8 cellular contexts compared by ENCODE assay signal in the genomic region with DNA sequence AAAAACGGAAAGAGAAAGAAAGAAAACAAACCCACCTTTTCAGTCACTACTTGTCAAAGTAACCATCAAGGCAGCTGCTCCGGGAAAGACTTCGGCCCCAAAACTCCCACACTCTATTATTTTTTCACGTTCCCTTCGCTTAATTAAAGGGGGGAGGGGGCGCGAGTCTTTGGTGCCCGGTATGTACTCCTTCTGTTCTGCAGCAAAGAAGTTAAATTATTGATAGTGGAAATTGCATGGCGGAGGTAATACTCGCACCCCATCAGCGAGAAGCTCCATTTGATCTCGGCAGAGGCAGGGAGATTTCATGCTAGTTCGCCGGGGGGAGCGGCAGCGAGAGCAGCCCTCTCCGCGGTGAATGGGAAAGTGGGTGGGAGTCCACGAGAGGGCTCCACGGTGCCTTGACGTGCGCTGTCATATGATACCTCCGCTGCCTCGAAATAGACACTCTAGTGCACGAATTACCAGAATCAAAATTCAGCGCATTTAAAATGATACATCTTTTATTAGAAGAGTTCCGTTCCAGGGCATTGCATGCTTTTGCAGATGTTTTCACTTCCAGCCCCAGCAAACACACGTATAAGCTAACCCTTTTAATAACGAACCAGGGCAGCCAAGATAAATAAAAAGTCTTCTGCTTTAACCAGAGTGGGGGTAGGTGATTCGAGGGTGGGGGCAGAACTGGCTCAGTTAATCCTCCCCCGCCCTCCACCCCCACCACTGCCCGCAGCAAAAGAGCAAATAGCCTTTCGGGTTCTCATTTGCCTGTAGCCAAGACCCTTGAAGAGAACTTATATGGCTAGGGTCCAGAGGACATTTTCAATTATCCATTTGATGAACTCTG. TPM values are rescaled to one million over a fixed set of nuclear protein-coding genes. Genes with fewer than 3 reads are reported as not detected.
DNase-seq lines count a peak whose midpoint lies in the region; ATAC-seq and TF ChIP-seq lines count a peak whose summit lies in the region.

No MANE protein-coding gene starts in this region.

- ATAC-seq in GM19455 (IDR thresholded peaks at IDR 0.05; ENCODE audit: unreplicated experiment): no peak

- H3K4me3 ChIP-seq in MG63 (peak overlapping the region; percentile 82), iPS-18c (ENCODE audit: insufficient read depth, low read depth, low read length) (peak overlapping the region; percentile 64)

- TF ChIP-seq CTCF in AG09319 (IDR thresholded peaks at IDR 0.05; ENCODE audit: low read depth, low read length) (peak; percentile 37), GM13976 (IDR thresholded peaks at IDR 0.05; ENCODE audit: borderline replicate concordance, control extremely low read depth, extremely low read depth, insufficient read depth, missing control alignments) (no peak)

- H3K27me3 ChIP-seq in MG63: no peaks in the 10 kb centered on the region

- H3K36me3 ChIP-seq in MG63: no peaks in the 10 kb centered on the region; the same call in 1 of the 2 replicates

- no peaks in the 10 kb centered on the region for H3K9me3 ChIP-seq in MG63
- H3K9me3 ChIP-seq in iPS-18c (ENCODE audit: control insufficient read depth, insufficient read depth, low read length): no peaks in the 10 kb centered on the region

- in situ Hi-C loops in GM13976 (cut with MboI; ENCODE audit: low sequenced_read_pairs, unreplicated experiment): loop anchor here (10.0 to 25.0 kb wide), 3 partner anchors 411 to 993 kb away; a partner anchor contains a TSS

- peak; percentile 63 for DNase-seq in AG09319 (ENCODE audit: extremely low read depth, low read depth)
- peak; percentile 34 for DNase-seq in GM13976 (ENCODE audit: low spot score)
- peak; percentile 51 for DNase-seq in MG63
- peak; percentile 71 for DNase-seq in amniotic epithelial cell (ENCODE audit: low read depth)
- peak; percentile 27 for DNase-seq in stimulated activated CD8-positive, alpha-beta memory T cell treated with anti-CD3 and anti-CD28 coated beads, Interleukin-4, amount 100 ng/mL, for 48 hours
- no peak for DNase-seq in NAMALWA (ENCODE audit: low spot score)

RNA-seq across cellular contexts. Expression of a gene that starts 1.2 kb away (rescaled TPM):
- 20.6 and 21.2 TPM in 2 replicates for total RNA-seq in MG63 (2014; rRNA removed; shearing (Covaris generic); ENCODE audit: low replicate concordance)
